Comparison of ENCODE assay signal across 29 cellular contexts in the genomic region with DNA sequence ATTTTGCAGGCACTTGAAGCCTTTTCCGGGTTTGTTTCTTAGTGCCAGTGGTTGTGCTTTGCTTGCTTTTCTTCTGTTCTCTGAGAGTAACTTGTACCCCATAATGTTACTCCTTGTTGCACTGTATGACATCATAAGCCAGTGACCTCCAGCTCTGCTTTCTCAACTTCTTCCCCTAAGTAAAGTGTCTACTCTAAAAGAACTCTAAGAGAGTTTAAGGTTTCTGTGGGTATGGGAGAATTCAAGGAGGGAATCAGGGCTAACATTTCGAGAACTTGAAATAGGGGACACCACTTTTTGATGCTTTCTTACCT.
DNase-seq lines count a peak whose midpoint lies in the region; ATAC-seq and TF ChIP-seq lines count a peak whose summit lies in the region.
"Had no signal": no experiment of that assay in that cellular context is flagged by ENCODE, and none has a peak within 500 bp of the region (broad histone marks: within the 10 kb centered on the region; RNA-seq: fewer than 3 reads in every experiment).

No MANE protein-coding gene starts in this region.

- H3K27ac ChIP-seq in IMR-90 (ENCODE audit: insufficient read depth, low read length), result peak overlapping the region; percentile 23; the same call in 1 of the 2 replicates
- H3K27ac ChIP-seq in endodermal cell (ENCODE audit: low read depth, low read length), result no peak overlapping the region
- H3K27ac ChIP-seq in lower lobe of right lung, result peak overlapping the region; percentile 27
- H3K27ac ChIP-seq: esophagus muscularis mucosa, gastroesophageal sphincter, thoracic aorta had no signal

- H3K36me3 ChIP-seq in Caco-2 (ENCODE audit: control insufficient read depth, insufficient read depth, low read length) (no peaks in the 10 kb centered on the region; the same call in 1 of the 2 replicates), IMR-90 (ENCODE audit: control insufficient read depth, insufficient read depth, low read length) (no peaks in the 10 kb centered on the region; the same call in 1 of the 2 replicates), endodermal cell (ENCODE audit: control insufficient read depth, insufficient read depth, low read length) (no peaks in the 10 kb centered on the region), lower lobe of right lung (peaks cover 35% of the 10 kb centered on the region)
- H3K36me3 ChIP-seq: ovary had no signal

- H3K4me2 ChIP-seq in IMR-90 (ENCODE audit: low read depth, low read length), result peak overlapping the region; percentile 50; the same call in 1 of the 2 replicates

- no peaks in the 10 kb centered on the region for H3K79me1 ChIP-seq in IMR-90 (ENCODE audit: low read depth in 1 of 2, low read length in 2 of 2)

- no peak overlapping the region for H2AK9ac ChIP-seq in IMR-90 (replicated peaks; ENCODE audit: low read depth, low read length, poor library complexity)

- dilution Hi-C loops in IMR-90 (cut with HindIII; ENCODE audit: low sequenced_read_pairs, unreplicated experiment), result no loop called here

- no peak overlapping the region for H2BK20ac ChIP-seq in IMR-90 (ENCODE audit: low read depth, low read length)

- H2BK5ac ChIP-seq in IMR-90 (ENCODE audit: low read depth, low read length, poor library complexity, severe bottlenecking), result peak overlapping the region; percentile 23

- H3K23ac ChIP-seq in IMR-90 (ENCODE audit: low read depth, low read length), result no peak overlapping the region

- DNase-seq in Caco-2, result no peak
- peak; percentile 42 for DNase-seq in IMR-90
- no peak for DNase-seq in endodermal cell
- DNase-seq in lower lobe of right lung, result no peak
- no peak for DNase-seq in NCI-H187 (lab: John Stamatoyannopoulos, UW)
- DNase-seq in activated CD8-positive, alpha-beta T cell treated with anti-CD3 and anti-CD28 coated beads, Interleukin-2, amount 10 ng/mL, durations not matched to agents 7 days and 5 days, result no peak
- DNase-seq in stimulated activated CD4-positive, alpha-beta T cell treated with anti-CD3 and anti-CD28 coated beads, Interleukin-12 subunit alpha, Interleukin-12 subunit beta, amount 100 ng/mL, for 4 hours, result no peak
- DNase-seq: activated CD4-positive, alpha-beta T cell treated with anti-CD3 and anti-CD28 coated beads, Interleukin-2, amount 10 ng/mL, durations not matched to agents 24 days and 14 days; activated gamma-delta T cell; activated naive CD8-positive, alpha-beta T cell treated with anti-CD3 and anti-CD28 coated beads, Interleukin-2, amount 10 ng/mL, durations not matched to agents 7 days and 5 days; CD4-positive, alpha-beta memory T cell; central memory CD4-positive, alpha-beta T cell; dermis blood vessel endothelial cell; left cardiac atrium; MV-4-11; NCI-H146; NCI-H446; NCI-H748 treated with DMSO at 0.1 percent for 48 hours; nephron progenitor cell; ovary; SIG-M5; stimulated activated naive CD8-positive, alpha-beta T cell treated with anti-CD3 and anti-CD28 coated beads, Interleukin-15, Interleukin-2, amounts not matched to agents 100 U/mL and 50 U/mL, for 24 hours had no signal

- peak overlapping the region; percentile 73 for H4K5ac ChIP-seq in IMR-90 (ENCODE audit: low read depth, low read length)

- no peak overlapping the region for H4K91ac ChIP-seq in IMR-90 (ENCODE audit: insufficient read depth, low read depth, low read length)

- H3K36me3 Mint-ChIP-seq in Caco-2 (ENCODE audit: insufficient read depth, unreplicated experiment) (peaks cover 14% of the 10 kb centered on the region), endodermal cell (ENCODE audit: low read depth) (peaks cover 10% of the 10 kb centered on the region)
- peaks cover 5% of the 10 kb centered on the region for H3K36me3 Mint-ChIP-seq in activated CD8-positive, alpha-beta T cell treated with anti-CD3 and anti-CD28 coated beads, Interleukin-2, amount 10 ng/mL, durations not matched to agents 7 days and 5 days (ENCODE audit: low read depth)

- CTCF ChIA-PET in Caco-2 (lab: Charles Lee) (no interaction called here), IMR-90 (lab: Yijun Ruan, JAX) (no interaction called here)
- CTCF ChIA-PET in activated CD8-positive, alpha-beta T cell treated with anti-CD3 and anti-CD28 coated beads, Interleukin-2, amount 10 ng/mL, durations not matched to agents 7 days and 5 days (lab: Charles Lee), result no interaction called here

- H3K4me1 Mint-ChIP-seq in Caco-2 (ENCODE audit: low read depth, unreplicated experiment), result peaks cover 25% of the 10 kb centered on the region
- peaks cover 29% of the 10 kb centered on the region for H3K4me1 Mint-ChIP-seq in endodermal cell
- H3K4me1 Mint-ChIP-seq in activated CD8-positive, alpha-beta T cell treated with anti-CD3 and anti-CD28 coated beads, Interleukin-2, amount 10 ng/mL, durations not matched to agents 7 days and 5 days (ENCODE audit: low read depth), result no peaks in the 10 kb centered on the region
- H3K4me1 Mint-ChIP-seq: activated CD4-positive, alpha-beta T cell treated with anti-CD3 and anti-CD28 coated beads, Interleukin-2, amount 10 ng/mL, durations not matched to agents 24 days and 14 days; activated naive CD8-positive, alpha-beta T cell treated with anti-CD3 and anti-CD28 coated beads, Interleukin-2, amount 10 ng/mL, durations not matched to agents 7 days and 5 days; B cell; CD4-positive, alpha-beta memory T cell had no signal

- intact Hi-C loops in Caco-2 (cut with micrococcal nuclease; ENCODE audit: unreplicated experiment), result loop anchor here (1.0 to 5.0 kb wide), 3 partner anchors 35 to 87 kb away; no protein-coding TSS in a partner anchor
- intact Hi-C loops in IMR-90 (cut with micrococcal nuclease), result no loop called here
- intact Hi-C loops in lower lobe of right lung (cut with DNase I), result no loop called here

- BruUV-seq in Caco-2 (replicated peaks; lab: Mats Ljungman, UMichigan) (no TSS peak), IMR-90 (replicated peaks; lab: Mats Ljungman, UMichigan) (no TSS peak)

- no peak overlapping the region for H3K4ac ChIP-seq in IMR-90 (ENCODE audit: low read depth, low read length)

- H3K9me3 Mint-ChIP-seq in Caco-2 (ENCODE audit: unreplicated experiment), result no peaks in the 10 kb centered on the region
- H3K9me3 Mint-ChIP-seq in endodermal cell, result no peaks in the 10 kb centered on the region
- no peaks in the 10 kb centered on the region for H3K9me3 Mint-ChIP-seq in activated CD8-positive, alpha-beta T cell treated with anti-CD3 and anti-CD28 coated beads, Interleukin-2, amount 10 ng/mL, durations not matched to agents 7 days and 5 days (ENCODE audit: insufficient read depth)
- H3K9me3 Mint-ChIP-seq: activated CD4-positive, alpha-beta T cell treated with anti-CD3 and anti-CD28 coated beads, Interleukin-2, amount 10 ng/mL, durations not matched to agents 24 days and 14 days; activated naive CD8-positive, alpha-beta T cell treated with anti-CD3 and anti-CD28 coated beads, Interleukin-2, amount 10 ng/mL, durations not matched to agents 7 days and 5 days; CD4-positive, alpha-beta memory T cell; nephron progenitor cell; T-helper 2 cell treated with Interferon-gamma antibody and Interleukin-4, amounts not matched to agents 5 μg/mL and 100 μg/mL, for 36 hours had no signal

- H3K4me1 ChIP-seq in Caco-2 (peaks cover 33% of the 10 kb centered on the region), IMR-90 (ENCODE audit: control insufficient read depth, insufficient read depth, low read length) (peaks cover 6% of the 10 kb centered on the region), endodermal cell (ENCODE audit: control insufficient read depth, insufficient read depth, low read length) (no peaks in the 10 kb centered on the region), lower lobe of right lung (no peaks in the 10 kb centered on the region)
- H3K4me1 ChIP-seq: esophagus muscularis mucosa, gastroesophageal sphincter had no signal

- H3K4me3 Mint-ChIP-seq in Caco-2 (ENCODE audit: unreplicated experiment) (peak overlapping the region; percentile 57), endodermal cell (no peak overlapping the region)
- H3K4me3 Mint-ChIP-seq in activated CD8-positive, alpha-beta T cell treated with anti-CD3 and anti-CD28 coated beads, Interleukin-2, amount 10 ng/mL, durations not matched to agents 7 days and 5 days, result no peak overlapping the region
- H3K4me3 Mint-ChIP-seq: activated CD4-positive, alpha-beta T cell treated with anti-CD3 and anti-CD28 coated beads, Interleukin-2, amount 10 ng/mL, durations not matched to agents 24 days and 14 days; activated naive CD8-positive, alpha-beta T cell treated with anti-CD3 and anti-CD28 coated beads, Interleukin-2, amount 10 ng/mL, durations not matched to agents 7 days and 5 days; B cell; CD4-positive, alpha-beta memory T cell; nephron progenitor cell; T-helper 2 cell treated with Interferon-gamma antibody and Interleukin-4, amounts not matched to agents 5 μg/mL and 100 μg/mL, for 36 hours had no signal

- H3K27ac Mint-ChIP-seq in Caco-2 (ENCODE audit: unreplicated experiment) (peak overlapping the region; percentile 96), endodermal cell (peak overlapping the region; percentile 37)
- H3K27ac Mint-ChIP-seq in activated CD8-positive, alpha-beta T cell treated with anti-CD3 and anti-CD28 coated beads, Interleukin-2, amount 10 ng/mL, durations not matched to agents 7 days and 5 days, result no peak overlapping the region
- H3K27ac Mint-ChIP-seq: activated CD4-positive, alpha-beta T cell treated with anti-CD3 and anti-CD28 coated beads, Interleukin-2, amount 10 ng/mL, durations not matched to agents 24 days and 14 days; activated naive CD8-positive, alpha-beta T cell treated with anti-CD3 and anti-CD28 coated beads, Interleukin-2, amount 10 ng/mL, durations not matched to agents 7 days and 5 days; B cell; nephron progenitor cell; T-helper 2 cell treated with Interferon-gamma antibody and Interleukin-4, amounts not matched to agents 5 μg/mL and 100 μg/mL, for 36 hours had no signal

- POLR2A ChIA-PET in Caco-2 (lab: Charles Lee), result interaction anchor here (1.0 kb wide), 1 partner anchor 280 kb away, joined by 3 read pairs; no protein-coding TSS in a partner anchor
- POLR2A ChIA-PET in IMR-90 (lab: Charles Lee; ENCODE audit: unreplicated experiment), result no interaction called here
- POLR2A ChIA-PET in activated CD8-positive, alpha-beta T cell treated with anti-CD3 and anti-CD28 coated beads, Interleukin-2, amount 10 ng/mL, durations not matched to agents 7 days and 5 days (lab: Charles Lee), result no interaction called here

- no peak for TF ChIP-seq RAD21 in IMR-90 (IDR thresholded peaks at IDR 0.05; ENCODE audit: low read length)

- H4K8ac ChIP-seq in IMR-90 (ENCODE audit: low read depth in 2 of 2, low read length in 2 of 2), result no peak overlapping the region

- in situ Hi-C loops in IMR-90 (cut with MboI; ENCODE audit: low sequenced_read_pairs), result no loop called here

- H3K27me3 Mint-ChIP-seq in Caco-2 (ENCODE audit: insufficient read depth, unreplicated experiment) (no peaks in the 10 kb centered on the region), endodermal cell (ENCODE audit: insufficient read depth) (no peaks in the 10 kb centered on the region)
- H3K27me3 Mint-ChIP-seq in activated CD8-positive, alpha-beta T cell treated with anti-CD3 and anti-CD28 coated beads, Interleukin-2, amount 10 ng/mL, durations not matched to agents 7 days and 5 days (ENCODE audit: low read depth), result no peaks in the 10 kb centered on the region
- H3K27me3 Mint-ChIP-seq: activated CD4-positive, alpha-beta T cell treated with anti-CD3 and anti-CD28 coated beads, Interleukin-2, amount 10 ng/mL, durations not matched to agents 24 days and 14 days; activated naive CD8-positive, alpha-beta T cell treated with anti-CD3 and anti-CD28 coated beads, Interleukin-2, amount 10 ng/mL, durations not matched to agents 7 days and 5 days; B cell; CD4-positive, alpha-beta memory T cell had no signal

- H3K4me3 ChIP-seq in Caco-2 (ENCODE audit: low read depth, low read length) (no peak overlapping the region), IMR-90 (ENCODE audit: insufficient read depth, low read depth, low read length) (no peak overlapping the region), endodermal cell (ENCODE audit: low read length) (peak overlapping the region; percentile 3), lower lobe of right lung (no peak overlapping the region)
- H3K4me3 ChIP-seq: esophagus muscularis mucosa, gastroesophageal sphincter, ovary, skin epidermis, thoracic aorta had no signal

- H3K14ac ChIP-seq in IMR-90 (replicated peaks; ENCODE audit: low read depth, low read length), result no peak overlapping the region

- no peak overlapping the region for H3K9ac ChIP-seq in IMR-90 (ENCODE audit: low read depth, low read length)
- no peak overlapping the region for H3K9ac ChIP-seq in endodermal cell (ENCODE audit: extremely low read depth, low read length, poor library complexity, severe bottlenecking)

- no peak overlapping the region for H2AK5ac ChIP-seq in IMR-90 (ENCODE audit: low read depth, low read length)

- H4K20me1 ChIP-seq in IMR-90 (ENCODE audit: insufficient read depth, low read length), result no peaks in the 10 kb centered on the region

- peak; percentile 48; the same call in 1 of the 2 replicates for ATAC-seq in IMR-90 (ENCODE audit: low read depth)
- peak; percentile 81 to 91 for ATAC-seq in lower lobe of right lung
- no peak for ATAC-seq in GM21447 (IDR thresholded peaks at IDR 0.05; ENCODE audit: unreplicated experiment)
- ATAC-seq in activated CD8-positive, alpha-beta T cell treated with anti-CD3 and anti-CD28 coated beads, Interleukin-2, amount 10 ng/mL, durations not matched to agents 7 days and 5 days, result no peak
- ATAC-seq: gastroesophageal sphincter; left cardiac atrium; stimulated activated naive CD8-positive, alpha-beta T cell treated with anti-CD3 and anti-CD28 coated beads, Interleukin-15, Interleukin-2, amounts not matched to agents 100 U/mL and 50 U/mL, for 24 hours had no signal

- no peak overlapping the region for H3K56ac ChIP-seq in IMR-90 (ENCODE audit: extremely low read depth, insufficient read depth, low read length)

- WGBS in IMR-90 (ENCODE audit: extremely low coverage in 2 of 2, insufficient read length in 1 of 2), 2 experiments, result no CpG with 5 or more reads among the region's 2 CpGs
- WGBS in endodermal cell (ENCODE audit: insufficient coverage in 1 of 2, insufficient read length in 1 of 2), 2 experiments, result 38 to 64% methylated on average over 2 of the region's 2 CpGs

- no peak for TF ChIP-seq POLR2A in IMR-90 (IDR thresholded peaks at IDR 0.05; ENCODE audit: low read depth, low read length)

- no peak for TF ChIP-seq CTCF in Caco-2 (IDR thresholded peaks at IDR 0.05; ENCODE audit: insufficient read depth in 1 of 2, low read depth in 1 of 2, low read length in 1 of 2, severe bottlenecking in 1 of 2, unreplicated experiment in 1 of 2)
- TF ChIP-seq CTCF in IMR-90 (conservative IDR thresholded peaks at IDR 0.05; ENCODE audit: low read depth, low read length), result no peak
- TF ChIP-seq CTCF in endodermal cell (conservative IDR thresholded peaks at IDR 0.05), result no peak
- no peak for TF ChIP-seq CTCF in lower lobe of right lung (IDR thresholded peaks at IDR 0.05)

- no peak overlapping the region for H2BK15ac ChIP-seq in IMR-90 (ENCODE audit: low read depth, low read length)

- no peaks in the 10 kb centered on the region for H3K9me1 ChIP-seq in IMR-90 (ENCODE audit: insufficient read depth, low read length)

- no peak overlapping the region for H2BK120ac ChIP-seq in IMR-90 (ENCODE audit: low read depth, low read length)

- H2AFZ ChIP-seq in IMR-90 (replicated peaks; ENCODE audit: low read length, poor library complexity), result no peak overlapping the region

- peak overlapping the region; percentile 35 for H3K18ac ChIP-seq in IMR-90 (ENCODE audit: low read depth, low read length)

- H3K9me3 ChIP-seq in Caco-2, result no peaks in the 10 kb centered on the region
- no peaks in the 10 kb centered on the region for H3K9me3 ChIP-seq in IMR-90 (ENCODE audit: control insufficient read depth, insufficient read depth, low read length)
- H3K9me3 ChIP-seq in endodermal cell (ENCODE audit: control insufficient read depth, low read length), result no peaks in the 10 kb centered on the region
- no peaks in the 10 kb centered on the region for H3K9me3 ChIP-seq in lower lobe of right lung
- H3K9me3 ChIP-seq: esophagus muscularis mucosa, gastroesophageal sphincter, ovary, thoracic aorta had no signal

- H3K27me3 ChIP-seq in Caco-2 (replicated peaks; ENCODE audit: control insufficient read depth, insufficient read depth, low read length) (no peaks in the 10 kb centered on the region), IMR-90 (ENCODE audit: control insufficient read depth, insufficient read depth, low read length) (no peaks in the 10 kb centered on the region), endodermal cell (ENCODE audit: control insufficient read depth, insufficient read depth, low read length, poor library complexity, severe bottlenecking) (no peaks in the 10 kb centered on the region), lower lobe of right lung (ENCODE audit: low read depth) (no peaks in the 10 kb centered on the region)
- H3K27me3 ChIP-seq: esophagus muscularis mucosa, gastroesophageal sphincter, ovary had no signal

Comparison
In these comparisons a context has a peak if more than half of its experiments do, and no peak if none do; other contexts are left out.
1. ATAC-seq: peak in IMR-90 (single experiment) and lower lobe of right lung (2 of 2); none in GM21447 (single experiment) and activated CD8-positive, alpha-beta T cell treated with anti-CD3 and anti-CD28 coated beads, Interleukin-2, amount 10 ng/mL, durations not matched to agents 7 days and 5 days (single experiment).